ENCODE assay signal across 12 cellular contexts in genomic region chr2:204265701-204266310, GRCh38.
DNase-seq lines count a peak whose midpoint lies in the region; ATAC-seq lines count a peak whose summit lies in the region.
"Had no signal": no experiment of that assay in that cellular context is flagged by ENCODE, and none has a peak within 500 bp of the region (broad histone marks: within the 10 kb centered on the region; RNA-seq: fewer than 3 reads in every experiment).

No MANE protein-coding gene starts in this region.

- peak; percentile 47 for DNase-seq in NCI-H1436 (lab: John Stamatoyannopoulos, UW)
- peak; percentile 56 to 59 for DNase-seq in NCI-H524 (lab: John Stamatoyannopoulos, UW)
- DNase-seq in hippocampal formation (lab: John Stamatoyannopoulos, UW): peak; percentile 54 to 61
- DNase-seq in putamen (ENCODE audit: low spot score): peak; percentile 61
- DNase-seq in hepatic stellate cell (ENCODE audit: low spot score): no peak
- no peak for DNase-seq in AML-193 (lab: John Stamatoyannopoulos, UW)
- DNase-seq: activated naive CD8-positive, alpha-beta T cell treated with anti-CD3 and anti-CD28 coated beads, Interleukin-2, amount 10 ng/mL, durations not matched to agents 7 days and 5 days; EL; gastrocnemius medialis; thyroid gland had no signal

- ATAC-seq in GM21515 (IDR thresholded peaks at IDR 0.05; ENCODE audit: unreplicated experiment): no peak
- ATAC-seq in HG03469 (IDR thresholded peaks at IDR 0.05; ENCODE audit: unreplicated experiment): no peak
- ATAC-seq: gastrocnemius medialis had no signal

Comparison
In these comparisons a context has a peak if more than half of its experiments do, and no peak if none do; other contexts are left out.
1. DNase-seq: peak in NCI-H1436 (single experiment), NCI-H524 (2 of 2), hippocampal formation (2 of 2) and putamen (single experiment); none in hepatic stellate cell (single experiment) and AML-193 (0 of 2).